Comparison of ENCODE assay signal across 15 cellular contexts in genomic region chr11:44561964-44562734, GRCh38.
"Had no signal": no experiment of that assay in that cellular context is flagged by ENCODE, and none has a peak within 500 bp of the region (broad histone marks: within the 10 kb centered on the region; RNA-seq: fewer than 3 reads in every experiment).

No MANE protein-coding gene starts in this region.

- H3K4me3 ChIP-seq: coronary artery, psoas muscle, spleen had no signal

- H3K36me3 ChIP-seq: spleen had no signal

- H3K36me3 Mint-ChIP-seq: mesothelial cell of epicardium had no signal

- H3K27ac ChIP-seq: coronary artery, psoas muscle had no signal

- DNase-seq: activated CD4-positive, alpha-beta T cell treated with anti-CD3 and anti-CD28 coated beads, Interleukin-2, amount 50 U/mL, for 1 hour; activated naive CD4-positive, alpha-beta T cell treated with anti-CD3 and anti-CD28 coated beads, Interleukin-2, amount 10 ng/mL, durations not matched to agents 7 days and 5 days; activated T-cell treated with anti-CD3 and anti-CD28 coated beads for 4 hours; central memory CD4-positive, alpha-beta T cell; effector CD4-positive, alpha-beta T cell; occipital lobe; psoas muscle; spleen; stimulated activated CD4-positive, alpha-beta T cell treated with anti-CD3 and anti-CD28 coated beads, Interleukin-1b, Interleukin-23, amount 100 ng/mL, for 48 hours; stimulated activated naive CD8-positive, alpha-beta T cell treated with anti-CD3 and anti-CD28 coated beads, Interleukin-15, amount 100 ng/mL, for 72 hours; T-helper 2 cell had no signal

- H3K27me3 Mint-ChIP-seq: activated naive CD4-positive, alpha-beta T cell treated with anti-CD3 and anti-CD28 coated beads, Interleukin-2, amount 10 ng/mL, durations not matched to agents 7 days and 5 days; stimulated activated naive CD8-positive, alpha-beta T cell treated with anti-CD3 and anti-CD28 coated beads, Interleukin-15, amount 100 ng/mL, for 72 hours had no signal

- H3K27me3 ChIP-seq: spleen had no signal

- ATAC-seq: psoas muscle; sciatic nerve; stimulated activated naive CD8-positive, alpha-beta T cell treated with anti-CD3 and anti-CD28 coated beads, Interleukin-15, amount 100 ng/mL, for 72 hours had no signal

- H3K27ac Mint-ChIP-seq: activated naive CD4-positive, alpha-beta T cell treated with anti-CD3 and anti-CD28 coated beads, Interleukin-2, amount 10 ng/mL, durations not matched to agents 7 days and 5 days; activated T-helper 2 cell treated with anti-CD3 and anti-CD28 coated beads, Interferon-gamma antibody, Interleukin-2, Interleukin-4, amounts not matched to agents 10 μg/mL and 5 μg/mL and 100 μg/mL, durations not matched to agents 14 hours and 24 hours and 36 hours; mesothelial cell of epicardium; stimulated activated naive CD8-positive, alpha-beta T cell treated with anti-CD3 and anti-CD28 coated beads, Interleukin-15, amount 100 ng/mL, for 72 hours had no signal

- H3K4me3 Mint-ChIP-seq: activated naive CD4-positive, alpha-beta T cell treated with anti-CD3 and anti-CD28 coated beads, Interleukin-2, amount 10 ng/mL, durations not matched to agents 7 days and 5 days; mesothelial cell of epicardium; stimulated activated naive CD8-positive, alpha-beta T cell treated with anti-CD3 and anti-CD28 coated beads, Interleukin-15, amount 100 ng/mL, for 72 hours had no signal

- H3K9me3 Mint-ChIP-seq: activated naive CD4-positive, alpha-beta T cell treated with anti-CD3 and anti-CD28 coated beads, Interleukin-2, amount 10 ng/mL, durations not matched to agents 7 days and 5 days; activated T-helper 2 cell treated with anti-CD3 and anti-CD28 coated beads, Interferon-gamma antibody, Interleukin-2, Interleukin-4, amounts not matched to agents 10 μg/mL and 5 μg/mL and 100 μg/mL, durations not matched to agents 14 hours and 24 hours and 36 hours; mesothelial cell of epicardium had no signal

- H3K9me3 ChIP-seq: psoas muscle, spleen had no signal
